In genomic region chr6:31356216-31356945, GRCh38 we compare ENCODE assay signal across 8 cellular contexts. TPM values are rescaled to one million over a fixed set of nuclear protein-coding genes. Genes with fewer than 3 reads are reported as not detected.
DNase-seq lines count a peak whose midpoint lies in the region; ATAC-seq and TF ChIP-seq lines count a peak whose summit lies in the region.

No MANE protein-coding gene starts in this region.

- peaks cover 3% of the 10 kb centered on the region; the same call in 1 of the 2 replicates for H3K4me1 ChIP-seq in HUES64 (ENCODE audit: insufficient read depth, low read length)

- peak overlapping the region; percentile 42 for H3K9ac ChIP-seq in HUES64 (ENCODE audit: low read depth, low read length)

- peaks cover 53% of the 10 kb centered on the region for H3K36me3 Mint-ChIP-seq in activated T-helper 1 cell treated with anti-CD3 and anti-CD28 coated beads, Interleukin-12 subunit alpha, Interleukin-12 subunit beta, Interleukin-2, Interleukin-4 antibody, amounts not matched to agents 30 ng/mL and 10 ng/mL and 1 ng/mL, durations not matched to agents 14 hours and 24 hours and 36 hours (ENCODE audit: low read depth)

- no peak overlapping the region for H3K27ac ChIP-seq in HUES64 (ENCODE audit: low read depth, low read length)

- peaks cover 8% of the 10 kb centered on the region for H3K9me3 Mint-ChIP-seq in activated T-helper 1 cell treated with anti-CD3 and anti-CD28 coated beads, Interleukin-12 subunit alpha, Interleukin-12 subunit beta, Interleukin-2, Interleukin-4 antibody, amounts not matched to agents 30 ng/mL and 10 ng/mL and 1 ng/mL, durations not matched to agents 14 hours and 24 hours and 36 hours

- WGBS in HUES64, result 3% methylated on average over 83 of the region's 83 CpGs

- peak; percentile 52 for DNase-seq in activated T-helper 1 cell treated with anti-CD3 and anti-CD28 coated beads, Interleukin-12 subunit alpha, Interleukin-12 subunit beta, Interleukin-2, Interleukin-4 antibody, amounts not matched to agents 30 ng/mL and 10 ng/mL and 1 ng/mL, durations not matched to agents 14 hours and 24 hours and 36 hours (ENCODE audit: low spot score)
- DNase-seq in foreskin fibroblast, result peak in 1 of 2 donors; percentile 60
- DNase-seq in posterior vena cava (ENCODE audit: low spot score), result peak; percentile 88
- no peak for DNase-seq in NCI-H510A treated with DMSO at 0.1 percent for 48 hours (lab: John Stamatoyannopoulos, UW)

- peaks cover 62% of the 10 kb centered on the region for H3K27me3 ChIP-seq in HUES64 (ENCODE audit: insufficient read depth, low read length)

- intact Hi-C loops in activated T-helper 1 cell treated with anti-CD3 and anti-CD28 coated beads, Interleukin-12 subunit alpha, Interleukin-12 subunit beta, Interleukin-2, Interleukin-4 antibody, amounts not matched to agents 30 ng/mL and 10 ng/mL and 1 ng/mL, durations not matched to agents 14 hours and 24 hours and 36 hours (cut with micrococcal nuclease), result loop anchor here (5.0 kb wide), 3 partner anchors 46 to 1469 kb away; partner anchors contain the start of genes MICA, MRPS18B and PPP1R10
- intact Hi-C loops in posterior vena cava (cut with DNase I), result no loop called here

- H3K27me3 Mint-ChIP-seq in activated T-helper 1 cell treated with anti-CD3 and anti-CD28 coated beads, Interleukin-12 subunit alpha, Interleukin-12 subunit beta, Interleukin-2, Interleukin-4 antibody, amounts not matched to agents 30 ng/mL and 10 ng/mL and 1 ng/mL, durations not matched to agents 14 hours and 24 hours and 36 hours (ENCODE audit: insufficient read depth), result peaks cover 6% of the 10 kb centered on the region

- H3K4me1 Mint-ChIP-seq in activated T-helper 1 cell treated with anti-CD3 and anti-CD28 coated beads, Interleukin-12 subunit alpha, Interleukin-12 subunit beta, Interleukin-2, Interleukin-4 antibody, amounts not matched to agents 30 ng/mL and 10 ng/mL and 1 ng/mL, durations not matched to agents 14 hours and 24 hours and 36 hours (ENCODE audit: low read depth), result peaks cover 67% of the 10 kb centered on the region

- peak; percentile 25 for ATAC-seq in GM18867 (IDR thresholded peaks at IDR 0.05; ENCODE audit: unreplicated experiment)
- no peak for ATAC-seq in HG03039 (IDR thresholded peaks at IDR 0.05; ENCODE audit: unreplicated experiment)
- ATAC-seq in GM18519 (IDR thresholded peaks at IDR 0.05; ENCODE audit: low FRiP score, unreplicated experiment), result no peak

- TF ChIP-seq CTCF in foreskin fibroblast (IDR thresholded peaks at IDR 0.05; ENCODE audit: low read depth, low read length), result no peak

- H3K4me3 Mint-ChIP-seq in activated T-helper 1 cell treated with anti-CD3 and anti-CD28 coated beads, Interleukin-12 subunit alpha, Interleukin-12 subunit beta, Interleukin-2, Interleukin-4 antibody, amounts not matched to agents 30 ng/mL and 10 ng/mL and 1 ng/mL, durations not matched to agents 14 hours and 24 hours and 36 hours, result peak overlapping the region; percentile 95

- H3K36me3 ChIP-seq in HUES64 (ENCODE audit: insufficient read depth, low read length), result no peaks in the 10 kb centered on the region

- peak overlapping the region; percentile 95 for H3K27ac Mint-ChIP-seq in activated T-helper 1 cell treated with anti-CD3 and anti-CD28 coated beads, Interleukin-12 subunit alpha, Interleukin-12 subunit beta, Interleukin-2, Interleukin-4 antibody, amounts not matched to agents 30 ng/mL and 10 ng/mL and 1 ng/mL, durations not matched to agents 14 hours and 24 hours and 36 hours

- no peaks in the 10 kb centered on the region for H3K9me3 ChIP-seq in HUES64 (ENCODE audit: insufficient read depth, low read depth, low read length)

- H3K4me3 ChIP-seq in HUES64 (ENCODE audit: low read length) (peak overlapping the region; percentile 68), foreskin fibroblast (ENCODE audit: low read depth in 1 of 2, low read length in 2 of 2) (peak overlapping the region; percentile 66 to 76)

RNA-seq across cellular contexts. Expression of gene HLA-B, which starts 0.6 kb away (rescaled TPM):
- polyA plus RNA-seq in HUES64 (2013, experiment 1 of 2), result 33.1 TPM
- 34.6 TPM for polyA plus RNA-seq in HUES64 (2013, experiment 2 of 2)
- 3,770 and 3,814 TPM in 2 replicates for total RNA-seq in activated T-helper 1 cell treated with anti-CD3 and anti-CD28 coated beads, Interleukin-12 subunit alpha, Interleukin-12 subunit beta, Interleukin-2, Interleukin-4 antibody, amounts not matched to agents 30 ng/mL and 10 ng/mL and 1 ng/mL, durations not matched to agents 14 hours and 24 hours and 36 hours
- total RNA-seq in posterior vena cava, result 100 to 1,000 TPM; 525 to 620 TPM

RNA-seq across cellular contexts. Expression of gene MICA, which starts 47.0 kb away (rescaled TPM):
- polyA plus RNA-seq in HUES64 (2013, experiment 1 of 2), result 11.3 TPM
- 15.2 TPM for polyA plus RNA-seq in HUES64 (2013, experiment 2 of 2)
- 11.5 and 12.4 TPM in 2 replicates for total RNA-seq in activated T-helper 1 cell treated with anti-CD3 and anti-CD28 coated beads, Interleukin-12 subunit alpha, Interleukin-12 subunit beta, Interleukin-2, Interleukin-4 antibody, amounts not matched to agents 30 ng/mL and 10 ng/mL and 1 ng/mL, durations not matched to agents 14 hours and 24 hours and 36 hours
- 10 to 100 TPM; 16.5 to 20.5 TPM for total RNA-seq in posterior vena cava
